Comparison of ENCODE assay signal across 22 cellular contexts in the genomic region with DNA sequence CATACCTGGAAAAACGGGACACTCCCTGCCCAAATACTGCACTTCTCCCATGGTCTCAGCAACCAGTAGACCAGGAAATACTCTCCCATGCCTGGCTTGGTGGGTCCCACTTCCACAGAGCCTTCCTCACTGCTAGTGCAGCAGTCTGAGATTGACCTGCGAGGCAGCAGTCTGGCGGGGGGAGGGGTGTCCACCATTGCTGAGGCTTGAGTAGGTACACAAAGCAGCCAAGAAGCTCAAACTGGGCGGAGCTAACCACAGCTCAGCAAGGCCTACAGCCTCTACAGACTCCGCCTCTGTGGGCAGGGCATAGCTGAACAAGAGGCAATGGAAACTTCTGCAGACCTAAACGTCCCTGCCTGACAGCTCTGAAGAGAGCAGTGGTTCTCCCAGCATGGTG.
DNase-seq lines count a peak whose midpoint lies in the region; ATAC-seq and TF ChIP-seq lines count a peak whose summit lies in the region.
"Had no signal": no experiment of that assay in that cellular context is flagged by ENCODE, and none has a peak within 500 bp of the region (broad histone marks: within the 10 kb centered on the region; RNA-seq: fewer than 3 reads in every experiment).

No MANE protein-coding gene starts in this region.

- no peaks in the 10 kb centered on the region for H3K36me3 Mint-ChIP-seq in WTC11
- H3K36me3 Mint-ChIP-seq: CD4-positive, CD25-positive, alpha-beta regulatory T cell; CD8-positive, alpha-beta T cell had no signal

- TF ChIP-seq CTCF in heart right ventricle (IDR thresholded peaks at IDR 0.05) (no peak), WTC11 (IDR thresholded peaks at IDR 0.05) (no peak), mammary epithelial cell (conservative IDR thresholded peaks at IDR 0.05 in 1 of 2, IDR thresholded peaks at IDR 0.05 in 1 of 2; ENCODE audit: extremely low read depth in 1 of 2, insufficient read depth in 1 of 2, low read depth in 1 of 2, low read length in 2 of 2) (no peak)

- intact Hi-C loops in right cardiac atrium (cut with DNase I) (no loop called here), heart right ventricle (cut with DNase I) (no loop called here), mammary epithelial cell (cut with micrococcal nuclease) (no loop called here)

- peaks cover 38% of the 10 kb centered on the region for H3K9me3 Mint-ChIP-seq in WTC11

- H3K9me3 ChIP-seq in right cardiac atrium (ENCODE audit: control insufficient read depth, low read length) = no peaks in the 10 kb centered on the region
- H3K9me3 ChIP-seq in heart right ventricle = peaks cover 0 to 37% (median 0%) of the 10 kb centered on the region in 11 donors
- H3K9me3 ChIP-seq in SJCRH30 (replicated peaks) = no peaks in the 10 kb centered on the region
- no peaks in the 10 kb centered on the region for H3K9me3 ChIP-seq in mammary epithelial cell (replicated peaks; ENCODE audit: insufficient read depth, low read length)

- H3K4me3 ChIP-seq in right cardiac atrium (ENCODE audit: low read length) (no peak overlapping the region), heart right ventricle (no peak overlapping the region), SJCRH30 (no peak overlapping the region), mammary epithelial cell (replicated peaks in 1 of 3; ENCODE audit: insufficient read depth in 1 of 3, low read depth in 2 of 3, low read length in 3 of 3) (no peak overlapping the region)
- H3K4me3 ChIP-seq: BLaER1, GM12878, GM23248 had no signal

- no peaks in the 10 kb centered on the region for H3K27me3 ChIP-seq in right cardiac atrium (ENCODE audit: control insufficient read depth, insufficient read depth)
- H3K27me3 ChIP-seq in heart right ventricle = no peaks in the 10 kb centered on the region
- no peaks in the 10 kb centered on the region for H3K27me3 ChIP-seq in SJCRH30
- no peaks in the 10 kb centered on the region for H3K27me3 ChIP-seq in mammary epithelial cell (ENCODE audit: insufficient read depth, low read length)
- H3K27me3 ChIP-seq: BLaER1 had no signal

- H3K4me1 ChIP-seq in right cardiac atrium (ENCODE audit: control insufficient read depth, insufficient read depth, low read length) (no peaks in the 10 kb centered on the region), heart right ventricle (no peaks in the 10 kb centered on the region), SJCRH30 (no peaks in the 10 kb centered on the region), mammary epithelial cell (ENCODE audit: insufficient read depth, low read length) (no peaks in the 10 kb centered on the region)
- H3K4me1 ChIP-seq: BLaER1, Caco-2 had no signal

- POLR2A ChIA-PET in WTC11 (lab: Charles Lee) = no interaction called here

- H3K4me3 Mint-ChIP-seq in WTC11 = no peak overlapping the region
- H3K4me3 Mint-ChIP-seq: B cell; CD4-positive, CD25-positive, alpha-beta regulatory T cell; CD8-positive, alpha-beta T cell; H9 had no signal

- H4K20me1 ChIP-seq in mammary epithelial cell (ENCODE audit: insufficient read depth, low read length) = no peaks in the 10 kb centered on the region
- H4K20me1 ChIP-seq: BLaER1 had no signal

- WGBS in right cardiac atrium = 82% methylated on average over 6 of the region's 6 CpGs
- 80 to 85% methylated on average over 6 of the region's 6 CpGs for WGBS in heart right ventricle, 2 donors
- WGBS in mammary epithelial cell (ENCODE audit: low coverage, missing lambda C conversion rate) = 40% methylated on average over 4 of the region's 6 CpGs

- dilution Hi-C loops in mammary epithelial cell (cut with HindIII; ENCODE audit: low sequenced_read_pairs) = no loop called here

- H2AFZ ChIP-seq in mammary epithelial cell (ENCODE audit: low read depth, low read length) = no peak overlapping the region
- H2AFZ ChIP-seq: GM23248 had no signal

- H3K27ac ChIP-seq in right cardiac atrium (ENCODE audit: low read length) (no peak overlapping the region), heart right ventricle (no peak overlapping the region), SJCRH30 (no peak overlapping the region), mammary epithelial cell (ENCODE audit: insufficient read depth, low read depth, low read length) (no peak overlapping the region)
- H3K27ac ChIP-seq: 22Rv1, BLaER1, C4-2B, GM23248 had no signal

- no peak overlapping the region for H3K27ac Mint-ChIP-seq in WTC11
- H3K27ac Mint-ChIP-seq: B cell; CD4-positive, CD25-positive, alpha-beta regulatory T cell; CD8-positive, alpha-beta T cell; H9 had no signal

- no peak for ATAC-seq in right cardiac atrium
- ATAC-seq in heart right ventricle = no peak
- no peak; the same call in 1 of the 2 replicates for ATAC-seq in WTC11
- ATAC-seq in HG03039 (IDR thresholded peaks at IDR 0.05; ENCODE audit: unreplicated experiment) = no peak
- ATAC-seq: CD8-positive, alpha-beta T cell; GM12878; HCT116 had no signal

- DNase-seq in right cardiac atrium = peak in 2 of 3 donors; percentile 38
- no peak for DNase-seq in heart right ventricle
- DNase-seq in WTC11 (ENCODE audit: low spot score) = peak; percentile 26
- DNase-seq in islet precursor cell = peak; percentile 50
- DNase-seq in LoVo (ENCODE audit: low spot score) = no peak
- no peak for DNase-seq in SJCRH30
- DNase-seq in mammary epithelial cell = no peak
- DNase-seq: Caco-2; CD4-positive, CD25-positive, alpha-beta regulatory T cell; CD8-positive, alpha-beta T cell; DMS153; DND-41; GDM1; GM23248; H9 had no signal

- no TSS peak for BruUV-seq in mammary epithelial cell (replicated peaks; lab: Mats Ljungman, UMichigan)

- no peaks in the 10 kb centered on the region for H3K27me3 Mint-ChIP-seq in WTC11 (ENCODE audit: low read depth)
- H3K27me3 Mint-ChIP-seq: B cell; CD4-positive, CD25-positive, alpha-beta regulatory T cell had no signal

- H3K9ac ChIP-seq in mammary epithelial cell (ENCODE audit: insufficient read depth, low read length) = no peak overlapping the region
- H3K9ac ChIP-seq: BLaER1, GM23248 had no signal

- no peaks in the 10 kb centered on the region for H3K36me3 ChIP-seq in heart right ventricle
- no peaks in the 10 kb centered on the region for H3K36me3 ChIP-seq in SJCRH30
- no peaks in the 10 kb centered on the region for H3K36me3 ChIP-seq in mammary epithelial cell (ENCODE audit: insufficient read depth, low read length)
- H3K36me3 ChIP-seq: BLaER1 had no signal

- no peak overlapping the region for H3K4me2 ChIP-seq in mammary epithelial cell (ENCODE audit: insufficient read depth, low read depth, low read length)
- H3K4me2 ChIP-seq: BLaER1 had no signal

- H3K79me2 ChIP-seq in mammary epithelial cell (ENCODE audit: insufficient read depth, low read length) = no peaks in the 10 kb centered on the region

- CTCF ChIA-PET in WTC11 (lab: Charles Lee) (no interaction called here), mammary epithelial cell (lab: Charles Lee; ENCODE audit: low non-redundant PET) (no interaction called here)

- in situ Hi-C loops in mammary epithelial cell (cut with MboI; ENCODE audit: low sequenced_read_pairs in 2 of 2) = no loop called here

- H3K4me1 Mint-ChIP-seq in WTC11 = no peaks in the 10 kb centered on the region
- H3K4me1 Mint-ChIP-seq: B cell; CD4-positive, CD25-positive, alpha-beta regulatory T cell; H9 had no signal

TF ChIP-seq in WTC11, 78 proteins besides CTCF, POLR2A, EP300 and RAD21:
- TF ChIP-seq, protein P1, sequence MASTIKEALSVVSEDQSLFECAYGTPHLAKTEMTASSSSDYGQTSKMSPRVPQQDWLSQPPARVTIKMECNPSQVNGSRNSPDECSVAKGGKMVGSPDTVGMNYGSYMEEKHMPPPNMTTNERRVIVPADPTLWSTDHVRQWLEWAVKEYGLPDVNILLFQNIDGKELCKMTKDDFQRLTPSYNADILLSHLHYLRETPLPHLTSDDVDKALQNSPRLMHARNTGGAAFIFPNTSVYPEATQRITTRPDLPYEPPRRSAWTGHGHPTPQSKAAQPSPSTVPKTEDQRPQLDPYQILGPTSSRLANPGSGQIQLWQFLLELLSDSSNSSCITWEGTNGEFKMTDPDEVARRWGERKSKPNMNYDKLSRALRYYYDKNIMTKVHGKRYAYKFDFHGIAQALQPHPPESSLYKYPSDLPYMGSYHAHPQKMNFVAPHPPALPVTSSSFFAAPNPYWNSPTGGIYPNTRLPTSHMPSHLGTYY (CRISPR knock-in tag; IDR thresholded peaks at IDR 0.05) = no peak
- TF ChIP-seq TP53 (CRISPR knock-in tag; IDR thresholded peaks at IDR 0.05) = no peak
- TF ChIP-seq, protein P2, sequence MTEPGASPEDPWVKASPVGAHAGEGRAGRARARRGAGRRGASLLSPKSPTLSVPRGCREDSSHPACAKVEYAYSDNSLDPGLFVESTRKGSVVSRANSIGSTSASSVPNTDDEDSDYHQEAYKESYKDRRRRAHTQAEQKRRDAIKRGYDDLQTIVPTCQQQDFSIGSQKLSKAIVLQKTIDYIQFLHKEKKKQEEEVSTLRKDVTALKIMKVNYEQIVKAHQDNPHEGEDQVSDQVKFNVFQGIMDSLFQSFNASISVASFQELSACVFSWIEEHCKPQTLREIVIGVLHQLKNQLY (CRISPR knock-in tag; IDR thresholded peaks at IDR 0.05) = no peak

Comparison
In these comparisons a context has a peak if more than half of its experiments do, and no peak if none do; other contexts are left out.
1. DNase-seq: peak in right cardiac atrium (2 of 3), WTC11 (single experiment) and islet precursor cell (single experiment); none in heart right ventricle (0 of 2), LoVo (single experiment), SJCRH30 (0 of 2) and mammary epithelial cell (single experiment).